18 cellular contexts compared by ENCODE assay signal in the genomic region with DNA sequence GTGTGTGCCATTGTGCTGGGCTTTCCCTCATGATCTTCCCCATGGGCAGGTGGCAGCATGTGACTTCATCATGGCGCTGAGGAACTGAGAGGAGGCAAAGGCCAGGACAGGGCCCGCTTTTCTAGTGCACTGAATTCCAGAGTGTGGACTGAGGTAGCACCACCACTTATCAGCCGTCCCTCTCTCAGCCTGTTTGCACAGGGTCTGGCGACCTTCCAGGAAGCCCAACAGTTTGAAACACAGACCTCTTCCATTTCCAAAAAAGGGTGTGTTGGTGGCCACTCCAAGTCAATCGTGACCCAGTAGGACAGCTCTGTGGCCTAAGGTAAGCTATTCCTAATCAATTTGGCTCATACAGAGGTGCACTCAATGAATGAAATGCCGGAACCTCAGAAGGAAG. TPM values are rescaled to one million over a fixed set of nuclear protein-coding genes. Genes with fewer than 3 reads are reported as not detected.
DNase-seq lines count a peak whose midpoint lies in the region; ATAC-seq and TF ChIP-seq lines count a peak whose summit lies in the region.
"Had no signal": no experiment of that assay in that cellular context is flagged by ENCODE, and none has a peak within 500 bp of the region (broad histone marks: within the 10 kb centered on the region; RNA-seq: fewer than 3 reads in every experiment).

No MANE protein-coding gene starts in this region.

- peak overlapping the region; percentile 42 for H3K27ac Mint-ChIP-seq in activated naive CD8-positive, alpha-beta T cell treated with anti-CD3 and anti-CD28 coated beads, Interleukin-2, amount 50 U/mL, for 24 hours
- no peak overlapping the region for H3K27ac Mint-ChIP-seq in activated naive CD8-positive, alpha-beta T cell treated with anti-CD3 and anti-CD28 coated beads for 36 hours
- peak overlapping the region; percentile 18 for H3K27ac Mint-ChIP-seq in endothelial cell (ENCODE audit: unreplicated experiment)
- no peak overlapping the region for H3K27ac Mint-ChIP-seq in nephron
- H3K27ac Mint-ChIP-seq: CD4-positive, CD25-positive, alpha-beta regulatory T cell had no signal

- no peak overlapping the region for H3K27ac ChIP-seq in upper lobe of right lung

- peaks cover 24% of the 10 kb centered on the region for H3K4me1 ChIP-seq in upper lobe of right lung
- H3K4me1 ChIP-seq: BE2C had no signal

- H3K4me1 Mint-ChIP-seq in activated naive CD8-positive, alpha-beta T cell treated with anti-CD3 and anti-CD28 coated beads, Interleukin-2, amount 50 U/mL, for 24 hours = peaks cover 35% of the 10 kb centered on the region
- peaks cover 32% of the 10 kb centered on the region for H3K4me1 Mint-ChIP-seq in activated naive CD8-positive, alpha-beta T cell treated with anti-CD3 and anti-CD28 coated beads for 36 hours
- H3K4me1 Mint-ChIP-seq in endothelial cell (ENCODE audit: unreplicated experiment) = peaks cover 14% of the 10 kb centered on the region
- H3K4me1 Mint-ChIP-seq in nephron = peaks cover 27% of the 10 kb centered on the region

- no peaks in the 10 kb centered on the region for H3K27me3 Mint-ChIP-seq in activated naive CD8-positive, alpha-beta T cell treated with anti-CD3 and anti-CD28 coated beads, Interleukin-2, amount 50 U/mL, for 24 hours
- H3K27me3 Mint-ChIP-seq in activated naive CD8-positive, alpha-beta T cell treated with anti-CD3 and anti-CD28 coated beads for 36 hours = no peaks in the 10 kb centered on the region
- H3K27me3 Mint-ChIP-seq in endothelial cell (ENCODE audit: unreplicated experiment) (peaks cover 8% of the 10 kb centered on the region), nephron (ENCODE audit: low read depth) (no peaks in the 10 kb centered on the region)

- H3K36me3 ChIP-seq in upper lobe of right lung = no peaks in the 10 kb centered on the region

- H3K9me3 ChIP-seq in upper lobe of right lung = no peaks in the 10 kb centered on the region
- H3K9me3 ChIP-seq: BE2C had no signal

- in situ Hi-C loops in GM13977 (cut with MboI; ENCODE audit: low pct_unique_long_range_greater_than_20kb, low sequenced_read_pairs, unreplicated experiment) = no loop called here

- TF ChIP-seq CTCF in endothelial cell (IDR thresholded peaks at IDR 0.05; ENCODE audit: unreplicated experiment) (no peak), nephron (IDR thresholded peaks at IDR 0.05; ENCODE audit: unreplicated experiment in 3 of 3) (no peak), upper lobe of right lung (IDR thresholded peaks at IDR 0.05) (no peak), GM13977 (IDR thresholded peaks at IDR 0.05; ENCODE audit: extremely low read depth, insufficient read depth, missing control alignments) (no peak)

- intact Hi-C loops in upper lobe of right lung (cut with DNase I) = no loop called here

- no peak for ATAC-seq in activated naive CD8-positive, alpha-beta T cell treated with anti-CD3 and anti-CD28 coated beads, Interleukin-2, amount 50 U/mL, for 24 hours
- ATAC-seq in upper lobe of right lung = peak; percentile 2
- ATAC-seq in GM19467 (IDR thresholded peaks at IDR 0.05; ENCODE audit: unreplicated experiment) = no peak
- ATAC-seq: HCT116, Panc1 had no signal

- no peak for DNase-seq in activated naive CD8-positive, alpha-beta T cell treated with anti-CD3 and anti-CD28 coated beads, Interleukin-2, amount 50 U/mL, for 24 hours
- DNase-seq in activated naive CD8-positive, alpha-beta T cell treated with anti-CD3 and anti-CD28 coated beads for 36 hours = no peak
- DNase-seq in endothelial cell (ENCODE audit: low spot score) (no peak), upper lobe of right lung (no peak), GM13977 (ENCODE audit: low spot score) (no peak)
- DNase-seq: BE2C; CD4-positive, CD25-positive, alpha-beta regulatory T cell; COR-L47; GOT3; KG1; NCI-H1417; NCI-H187 treated with DMSO at 0.1 percent for 48 hours; NCI-H526 treated with DMSO at 0.1 percent for 48 hours had no signal

- H3K4me3 Mint-ChIP-seq in activated naive CD8-positive, alpha-beta T cell treated with anti-CD3 and anti-CD28 coated beads, Interleukin-2, amount 50 U/mL, for 24 hours = no peak overlapping the region
- no peak overlapping the region for H3K4me3 Mint-ChIP-seq in activated naive CD8-positive, alpha-beta T cell treated with anti-CD3 and anti-CD28 coated beads for 36 hours
- H3K4me3 Mint-ChIP-seq in endothelial cell (ENCODE audit: unreplicated experiment) (no peak overlapping the region), nephron (peak overlapping the region; percentile 27 to 99 (median 50))

- H3K27me3 ChIP-seq in upper lobe of right lung = no peaks in the 10 kb centered on the region
- H3K27me3 ChIP-seq: BE2C had no signal

- no peak overlapping the region for H3K4me3 ChIP-seq in upper lobe of right lung

- H3K9me3 Mint-ChIP-seq in activated naive CD8-positive, alpha-beta T cell treated with anti-CD3 and anti-CD28 coated beads, Interleukin-2, amount 50 U/mL, for 24 hours = no peaks in the 10 kb centered on the region
- no peaks in the 10 kb centered on the region for H3K9me3 Mint-ChIP-seq in activated naive CD8-positive, alpha-beta T cell treated with anti-CD3 and anti-CD28 coated beads for 36 hours
- no peaks in the 10 kb centered on the region for H3K9me3 Mint-ChIP-seq in endothelial cell (ENCODE audit: unreplicated experiment)
- H3K9me3 Mint-ChIP-seq in nephron = no peaks in the 10 kb centered on the region

- peaks cover 22% of the 10 kb centered on the region for H3K36me3 Mint-ChIP-seq in activated naive CD8-positive, alpha-beta T cell treated with anti-CD3 and anti-CD28 coated beads, Interleukin-2, amount 50 U/mL, for 24 hours (ENCODE audit: low read depth)
- H3K36me3 Mint-ChIP-seq in activated naive CD8-positive, alpha-beta T cell treated with anti-CD3 and anti-CD28 coated beads for 36 hours = peaks cover 32% of the 10 kb centered on the region
- H3K36me3 Mint-ChIP-seq in endothelial cell (ENCODE audit: low read depth, unreplicated experiment) (peaks cover 11% of the 10 kb centered on the region), nephron (ENCODE audit: low read depth) (peaks cover 23% of the 10 kb centered on the region)

RNA-seq across cellular contexts. Expression of a gene that starts 4.4 kb away (rescaled TPM):
- total RNA-seq in activated naive CD8-positive, alpha-beta T cell treated with anti-CD3 and anti-CD28 coated beads for 36 hours = 10 to 100 TPM in 1 of 2 experiments, 1 to 10 TPM in 1; 9.5 to 10.7 TPM
- total RNA-seq in endothelial cell (ENCODE audit: unreplicated experiment) (10.3 TPM), upper lobe of right lung (10.2 TPM)

RNA-seq across cellular contexts. Expression of a gene that starts 4.5 kb away (rescaled TPM):
- 100 to 1,000 TPM; 117 to 124 TPM for total RNA-seq in activated naive CD8-positive, alpha-beta T cell treated with anti-CD3 and anti-CD28 coated beads for 36 hours
- total RNA-seq in endothelial cell (ENCODE audit: unreplicated experiment) = 50.6 TPM
- 38.4 TPM for total RNA-seq in upper lobe of right lung

RNA-seq across cellular contexts. Expression of a gene that starts 11.2 kb away (rescaled TPM):
- under 1 TPM; 0.44 to 0.45 TPM for total RNA-seq in activated naive CD8-positive, alpha-beta T cell treated with anti-CD3 and anti-CD28 coated beads for 36 hours
- total RNA-seq in endothelial cell (ENCODE audit: unreplicated experiment) (9.8 TPM), upper lobe of right lung (1.4 TPM)

RNA-seq across cellular contexts. Expression of a gene that starts 40.6 kb away (rescaled TPM):
- total RNA-seq in activated naive CD8-positive, alpha-beta T cell treated with anti-CD3 and anti-CD28 coated beads for 36 hours = 1 to 10 TPM; 4.9 TPM
- total RNA-seq in endothelial cell (ENCODE audit: unreplicated experiment) (13.2 TPM), upper lobe of right lung (6.3 TPM)

RNA-seq across cellular contexts. Expression of a gene that starts 54.5 kb away (rescaled TPM):
- total RNA-seq in activated naive CD8-positive, alpha-beta T cell treated with anti-CD3 and anti-CD28 coated beads for 36 hours = not detected
- total RNA-seq in endothelial cell (ENCODE audit: unreplicated experiment) (8.7 TPM), upper lobe of right lung (11.1 TPM)
- total RNA-seq: A172; CD4-positive, CD25-positive, alpha-beta regulatory T cell had no signal

Comparison
In these comparisons a context has a peak if more than half of its experiments do, and no peak if none do; other contexts are left out.
1. H3K27ac Mint-ChIP-seq: peak in activated naive CD8-positive, alpha-beta T cell treated with anti-CD3 and anti-CD28 coated beads, Interleukin-2, amount 50 U/mL, for 24 hours (single experiment) and endothelial cell (single experiment); none in activated naive CD8-positive, alpha-beta T cell treated with anti-CD3 and anti-CD28 coated beads for 36 hours (single experiment) and nephron (0 of 3).
2. H3K4me3 Mint-ChIP-seq: peak in nephron (3 of 3); none in activated naive CD8-positive, alpha-beta T cell treated with anti-CD3 and anti-CD28 coated beads, Interleukin-2, amount 50 U/mL, for 24 hours (single experiment), activated naive CD8-positive, alpha-beta T cell treated with anti-CD3 and anti-CD28 coated beads for 36 hours (single experiment) and endothelial cell (single experiment).